Comparison of ENCODE assay signal across 1 cellular context in genomic region chr10:15167411-15168295, GRCh38.
TF ChIP-seq lines count a peak whose summit lies in the region.

No MANE protein-coding gene starts in this region.

TF ChIP-seq in HepG2, 621 proteins besides CTCF, POLR2A, EP300 and RAD21 (continued from another document and continues in another):
- TF ChIP-seq, protein P1, sequence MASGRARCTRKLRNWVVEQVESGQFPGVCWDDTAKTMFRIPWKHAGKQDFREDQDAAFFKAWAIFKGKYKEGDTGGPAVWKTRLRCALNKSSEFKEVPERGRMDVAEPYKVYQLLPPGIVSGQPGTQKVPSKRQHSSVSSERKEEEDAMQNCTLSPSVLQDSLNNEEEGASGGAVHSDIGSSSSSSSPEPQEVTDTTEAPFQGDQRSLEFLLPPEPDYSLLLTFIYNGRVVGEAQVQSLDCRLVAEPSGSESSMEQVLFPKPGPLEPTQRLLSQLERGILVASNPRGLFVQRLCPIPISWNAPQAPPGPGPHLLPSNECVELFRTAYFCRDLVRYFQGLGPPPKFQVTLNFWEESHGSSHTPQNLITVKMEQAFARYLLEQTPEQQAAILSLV (CRISPR knock-in tag; IDR thresholded peaks at IDR 0.05; ENCODE audit: borderline replicate concordance) = 0 out of 2 replicates have a peak, but pooled peaks have one; percentile 15
- TF ChIP-seq ZNF83 (CRISPR knock-in tag; IDR thresholded peaks at IDR 0.05; ENCODE audit: borderline replicate concordance) (no peak), AGO2 (optimal IDR thresholded peaks at IDR 0.05; ENCODE audit: low read depth, low read length) (peak; percentile 53), BRCA1 (CRISPR knock-in tag; IDR thresholded peaks at IDR 0.05) (no peak), ZNF142 (CRISPR knock-in tag; IDR thresholded peaks at IDR 0.05) (0 out of 2 replicates have a peak, but pooled peaks have one; percentile 8), SPEN (CRISPR knock-in tag; IDR thresholded peaks at IDR 0.05; ENCODE audit: low read depth) (0 out of 2 replicates have a peak, but pooled peaks have one; percentile 13), ZBTB38 (CRISPR knock-in tag; IDR thresholded peaks at IDR 0.05) (peak; percentile 16; the same call in 1 of the 2 replicates), RXRA (CRISPR knock-in tag; IDR thresholded peaks at IDR 0.05) (peak; percentile 9; the same call in 1 of the 2 replicates), HBP1 (CRISPR knock-in tag; IDR thresholded peaks at IDR 0.05; ENCODE audit: low read depth) (peak; percentile 75; the same call in 1 of the 2 replicates), ZNF790 (CRISPR knock-in tag; IDR thresholded peaks at IDR 0.05; ENCODE audit: borderline replicate concordance) (0 out of 2 replicates have a peak, but pooled peaks have one; percentile 5), HMGXB4 (CRISPR knock-in tag; IDR thresholded peaks at IDR 0.05; ENCODE audit: borderline replicate concordance in 1 of 2, low read depth in 1 of 2) (peak; percentile 61 to 81; a peak in 3 of 4 replicates), CREB1 (IDR thresholded peaks at IDR 0.05) (no peak), CREB1 (CRISPR knock-in tag; IDR thresholded peaks at IDR 0.05) (no peak), NFKBIZ (CRISPR knock-in tag; IDR thresholded peaks at IDR 0.05) (0 out of 2 replicates have a peak, but pooled peaks have one; percentile 10), SRY (CRISPR knock-in tag; IDR thresholded peaks at IDR 0.05) (0 out of 2 replicates have a peak, but pooled peaks have one; percentile 15), ZGPAT (CRISPR knock-in tag; IDR thresholded peaks at IDR 0.05) (peak; percentile 51; the same call in 1 of the 2 replicates), ZNF331 (CRISPR knock-in tag; IDR thresholded peaks at IDR 0.05) (no peak), ZNF3 (CRISPR knock-in tag; IDR thresholded peaks at IDR 0.05) (peak; percentile 37; the same call in 1 of the 2 replicates), ZMYM4 (CRISPR knock-in tag; IDR thresholded peaks at IDR 0.05) (peak; percentile 10; the same call in 1 of the 2 replicates), GLI4 (CRISPR knock-in tag; IDR thresholded peaks at IDR 0.05; ENCODE audit: borderline replicate concordance) (no peak), ZNF24 (IDR thresholded peaks at IDR 0.05) (no peak), ZNF567 (CRISPR knock-in tag; IDR thresholded peaks at IDR 0.05; ENCODE audit: borderline replicate concordance) (no peak; the same call in 1 of the 2 replicates), RNF2 (conservative IDR thresholded peaks at IDR 0.05; ENCODE audit: low read depth) (no peak), MYNN (CRISPR knock-in tag; IDR thresholded peaks at IDR 0.05; ENCODE audit: low read depth) (no peak; the same call in 1 of the 2 replicates), ZNF556 (CRISPR knock-in tag; IDR thresholded peaks at IDR 0.05; ENCODE audit: borderline replicate concordance) (no peak), ZNF431 (CRISPR knock-in tag; IDR thresholded peaks at IDR 0.05; ENCODE audit: borderline replicate concordance, low read depth) (peak; percentile 51; the same call in 1 of the 2 replicates), RFXAP (CRISPR knock-in tag; IDR thresholded peaks at IDR 0.05; ENCODE audit: borderline replicate concordance) (0 out of 2 replicates have a peak, but pooled peaks have one; percentile 5), ZNF761 (CRISPR knock-in tag; conservative IDR thresholded peaks at IDR 0.05) (no peak), PHF8 (CRISPR knock-in tag; IDR thresholded peaks at IDR 0.05) (peak; percentile 74), ASH2L (IDR thresholded peaks at IDR 0.05; ENCODE audit: insufficient read length, low read depth, low read length) (peak; percentile 52), ATF3 (CRISPR knock-in tag; IDR thresholded peaks at IDR 0.05) (0 out of 2 replicates have a peak, but pooled peaks have one; percentile 16), ZNF317 (CRISPR knock-in tag; IDR thresholded peaks at IDR 0.05) (no peak), TEF (CRISPR knock-in tag; IDR thresholded peaks at IDR 0.05) (no peak), ZNF691 (CRISPR knock-in tag; IDR thresholded peaks at IDR 0.05; ENCODE audit: borderline replicate concordance, low read depth) (peak; percentile 13; the same call in 1 of the 2 replicates), BORCS8-MEF2B (CRISPR knock-in tag; IDR thresholded peaks at IDR 0.05) (0 out of 2 replicates have a peak, but pooled peaks have one; percentile 18), ZSCAN21 (CRISPR knock-in tag; IDR thresholded peaks at IDR 0.05; ENCODE audit: borderline replicate concordance) (peak; percentile 51; the same call in 1 of the 2 replicates)
- TF ChIP-seq, protein P2, sequence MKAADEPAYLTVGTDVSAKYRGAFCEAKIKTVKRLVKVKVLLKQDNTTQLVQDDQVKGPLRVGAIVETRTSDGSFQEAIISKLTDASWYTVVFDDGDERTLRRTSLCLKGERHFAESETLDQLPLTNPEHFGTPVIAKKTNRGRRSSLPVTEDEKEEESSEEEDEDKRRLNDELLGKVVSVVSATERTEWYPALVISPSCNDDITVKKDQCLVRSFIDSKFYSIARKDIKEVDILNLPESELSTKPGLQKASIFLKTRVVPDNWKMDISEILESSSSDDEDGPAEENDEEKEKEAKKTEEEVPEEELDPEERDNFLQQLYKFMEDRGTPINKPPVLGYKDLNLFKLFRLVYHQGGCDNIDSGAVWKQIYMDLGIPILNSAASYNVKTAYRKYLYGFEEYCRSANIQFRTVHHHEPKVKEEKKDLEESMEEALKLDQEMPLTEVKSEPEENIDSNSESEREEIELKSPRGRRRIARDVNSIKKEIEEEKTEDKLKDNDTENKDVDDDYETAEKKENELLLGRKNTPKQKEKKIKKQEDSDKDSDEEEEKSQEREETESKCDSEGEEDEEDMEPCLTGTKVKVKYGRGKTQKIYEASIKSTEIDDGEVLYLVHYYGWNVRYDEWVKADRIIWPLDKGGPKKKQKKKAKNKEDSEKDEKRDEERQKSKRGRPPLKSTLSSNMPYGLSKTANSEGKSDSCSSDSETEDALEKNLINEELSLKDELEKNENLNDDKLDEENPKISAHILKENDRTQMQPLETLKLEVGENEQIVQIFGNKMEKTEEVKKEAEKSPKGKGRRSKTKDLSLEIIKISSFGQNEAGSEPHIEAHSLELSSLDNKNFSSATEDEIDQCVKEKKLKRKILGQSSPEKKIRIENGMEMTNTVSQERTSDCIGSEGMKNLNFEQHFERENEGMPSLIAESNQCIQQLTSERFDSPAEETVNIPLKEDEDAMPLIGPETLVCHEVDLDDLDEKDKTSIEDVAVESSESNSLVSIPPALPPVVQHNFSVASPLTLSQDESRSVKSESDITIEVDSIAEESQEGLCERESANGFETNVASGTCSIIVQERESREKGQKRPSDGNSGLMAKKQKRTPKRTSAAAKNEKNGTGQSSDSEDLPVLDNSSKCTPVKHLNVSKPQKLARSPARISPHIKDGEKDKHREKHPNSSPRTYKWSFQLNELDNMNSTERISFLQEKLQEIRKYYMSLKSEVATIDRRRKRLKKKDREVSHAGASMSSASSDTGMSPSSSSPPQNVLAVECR (CRISPR knock-in tag; IDR thresholded peaks at IDR 0.05; ENCODE audit: borderline replicate concordance) = peak; percentile 41; the same call in 1 of the 2 replicates
- TF ChIP-seq, protein P3, sequence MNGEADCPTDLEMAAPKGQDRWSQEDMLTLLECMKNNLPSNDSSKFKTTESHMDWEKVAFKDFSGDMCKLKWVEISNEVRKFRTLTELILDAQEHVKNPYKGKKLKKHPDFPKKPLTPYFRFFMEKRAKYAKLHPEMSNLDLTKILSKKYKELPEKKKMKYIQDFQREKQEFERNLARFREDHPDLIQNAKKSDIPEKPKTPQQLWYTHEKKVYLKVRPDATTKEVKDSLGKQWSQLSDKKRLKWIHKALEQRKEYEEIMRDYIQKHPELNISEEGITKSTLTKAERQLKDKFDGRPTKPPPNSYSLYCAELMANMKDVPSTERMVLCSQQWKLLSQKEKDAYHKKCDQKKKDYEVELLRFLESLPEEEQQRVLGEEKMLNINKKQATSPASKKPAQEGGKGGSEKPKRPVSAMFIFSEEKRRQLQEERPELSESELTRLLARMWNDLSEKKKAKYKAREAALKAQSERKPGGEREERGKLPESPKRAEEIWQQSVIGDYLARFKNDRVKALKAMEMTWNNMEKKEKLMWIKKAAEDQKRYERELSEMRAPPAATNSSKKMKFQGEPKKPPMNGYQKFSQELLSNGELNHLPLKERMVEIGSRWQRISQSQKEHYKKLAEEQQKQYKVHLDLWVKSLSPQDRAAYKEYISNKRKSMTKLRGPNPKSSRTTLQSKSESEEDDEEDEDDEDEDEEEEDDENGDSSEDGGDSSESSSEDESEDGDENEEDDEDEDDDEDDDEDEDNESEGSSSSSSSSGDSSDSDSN (CRISPR knock-in tag; IDR thresholded peaks at IDR 0.05) = peak; percentile 79; the same call in 1 of the 2 replicates
